ENCODE assay signal across 8 cellular contexts in the genomic region with DNA sequence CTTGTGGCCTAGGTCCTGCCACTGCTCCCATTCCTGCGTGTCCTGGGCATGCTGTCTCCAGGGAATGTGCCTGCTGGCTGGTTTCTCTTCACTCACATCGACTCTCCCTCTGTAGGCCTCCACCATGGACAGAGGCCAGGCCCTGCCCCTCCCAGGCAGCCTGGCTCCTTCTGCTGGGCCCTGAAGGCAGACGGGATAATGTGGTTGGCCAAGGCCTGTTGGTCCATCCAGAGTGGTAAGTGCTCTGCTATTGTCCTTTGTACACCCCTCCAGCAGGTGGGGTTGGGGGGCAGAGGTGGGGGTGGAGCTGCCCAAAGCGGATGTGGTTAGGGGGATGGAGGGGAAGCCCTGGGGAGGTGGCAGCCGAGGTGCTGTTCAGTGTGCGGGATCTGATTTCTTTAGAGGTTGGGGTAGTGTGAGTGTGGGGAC. TPM values are rescaled to one million over a fixed set of nuclear protein-coding genes. Genes with fewer than 3 reads are reported as not detected.
DNase-seq lines count a peak whose midpoint lies in the region; ATAC-seq and TF ChIP-seq lines count a peak whose summit lies in the region.

No MANE protein-coding gene starts in this region.

- whole genome bisulfite sequencing in heart left ventricle, 4 donors, result 47 to 53% (median 51%) methylated on average over 6 of the region's 6 CpGs
- 24% methylated on average over 6 of the region's 6 CpGs for WGBS in thymus

- H3K4me3 Mint-ChIP-seq in activated CD4-positive, alpha-beta T cell treated with anti-CD3 and anti-CD28 coated beads, Interleukin-2, amount 10 ng/mL, durations not matched to agents 7 days and 5 days, result no peak overlapping the region

- POLR2A ChIA-PET in activated CD4-positive, alpha-beta T cell treated with anti-CD3 and anti-CD28 coated beads, Interleukin-2, amount 10 ng/mL, durations not matched to agents 7 days and 5 days (lab: Charles Lee), result no interaction called here

- H3K27me3 Mint-ChIP-seq in activated CD4-positive, alpha-beta T cell treated with anti-CD3 and anti-CD28 coated beads, Interleukin-2, amount 10 ng/mL, durations not matched to agents 7 days and 5 days, result no peaks in the 10 kb centered on the region

- TF ChIP-seq POLR2A in heart left ventricle (IDR thresholded peaks at IDR 0.05), result peak in 1 of 2 donors; percentile 18

- H3K9me3 ChIP-seq in heart left ventricle (no peaks in the 10 kb centered on the region), thymus (ENCODE audit: control insufficient read depth) (no peaks in the 10 kb centered on the region)

- CTCF ChIA-PET in activated CD4-positive, alpha-beta T cell treated with anti-CD3 and anti-CD28 coated beads, Interleukin-2, amount 10 ng/mL, durations not matched to agents 7 days and 5 days (lab: Charles Lee), result interaction anchor here (1.1 to 15.8 kb wide), 5 partner anchors 10 to 210 kb away, joined by 3 to 225 read pairs (median 6); a partner anchor contains a TSS

- intact Hi-C loops in heart left ventricle (cut with DNase I), result no loop called here

- H3K4me1 Mint-ChIP-seq in activated CD4-positive, alpha-beta T cell treated with anti-CD3 and anti-CD28 coated beads, Interleukin-2, amount 10 ng/mL, durations not matched to agents 7 days and 5 days, result peaks cover 34% of the 10 kb centered on the region

- TF ChIP-seq CTCF in heart left ventricle (IDR thresholded peaks at IDR 0.05), result peak in 5 of 12 donors; percentile 5 to 28 (median 14)

- no peaks in the 10 kb centered on the region for H3K36me3 Mint-ChIP-seq in activated CD4-positive, alpha-beta T cell treated with anti-CD3 and anti-CD28 coated beads, Interleukin-2, amount 10 ng/mL, durations not matched to agents 7 days and 5 days (ENCODE audit: low read depth)

- peak; percentile 40 for DNase-seq in activated CD4-positive, alpha-beta T cell treated with anti-CD3 and anti-CD28 coated beads, Interleukin-2, amount 10 ng/mL, durations not matched to agents 7 days and 5 days
- no peak for DNase-seq in activated CD4-positive, alpha-beta T cell treated with anti-CD3 and anti-CD28 coated beads for 4 hours
- DNase-seq in activated T-cell treated with anti-CD3 and anti-CD28 coated beads for 1 hour (ENCODE audit: low read depth) (peak; percentile 30), heart left ventricle (peak; percentile 70 to 86 (median 81)), left lobe of liver (ENCODE audit: low spot score) (no peak), cerebellar nuclear complex (lab: John Stamatoyannopoulos, UW) (no peak)

- no peaks in the 10 kb centered on the region for H3K9me3 Mint-ChIP-seq in activated CD4-positive, alpha-beta T cell treated with anti-CD3 and anti-CD28 coated beads, Interleukin-2, amount 10 ng/mL, durations not matched to agents 7 days and 5 days

- H3K36me3 ChIP-seq in heart left ventricle, result no peaks in the 10 kb centered on the region
- no peaks in the 10 kb centered on the region for H3K36me3 ChIP-seq in thymus (ENCODE audit: control insufficient read depth, insufficient read depth)

- H3K27ac ChIP-seq in heart left ventricle, result peak overlapping the region in 11 of 12 donors; percentile 48 to 99 (median 97)
- H3K27ac ChIP-seq in thymus (ENCODE audit: low read depth), result no peak overlapping the region

- H3K4me3 ChIP-seq in heart left ventricle (no peak overlapping the region), thymus (ENCODE audit: low read length) (peak overlapping the region; percentile 8)

- ATAC-seq in heart left ventricle (peak; percentile 24 to 45 (median 28)), left lobe of liver (no peak), GM21723 (IDR thresholded peaks at IDR 0.05; ENCODE audit: unreplicated experiment) (no peak)

- H3K4me1 ChIP-seq in heart left ventricle, result peaks cover 22 to 94% (median 75%) of the 10 kb centered on the region in 12 donors
- peaks cover 22% of the 10 kb centered on the region for H3K4me1 ChIP-seq in thymus (ENCODE audit: control insufficient read depth, insufficient read depth, low read length)

- H3K27me3 ChIP-seq in heart left ventricle, result no peaks in the 10 kb centered on the region
- peaks cover 6% of the 10 kb centered on the region for H3K27me3 ChIP-seq in thymus (ENCODE audit: control insufficient read depth, insufficient read depth)

- H3K27ac Mint-ChIP-seq in activated CD4-positive, alpha-beta T cell treated with anti-CD3 and anti-CD28 coated beads, Interleukin-2, amount 10 ng/mL, durations not matched to agents 7 days and 5 days, result no peak overlapping the region

RNA-seq across cellular contexts. Expression of a gene that starts 9.5 kb away (rescaled TPM):
- 1 to 10 TPM; 2.1 to 2.7 TPM for total RNA-seq in activated CD4-positive, alpha-beta T cell treated with anti-CD3 and anti-CD28 coated beads, Interleukin-2, amount 10 ng/mL, durations not matched to agents 7 days and 5 days
- total RNA-seq in heart left ventricle (100 to 1,000 TPM in 2 of 9 donors, 10 to 100 TPM in 7; 22.0 to 140 (median 42.0) TPM), left lobe of liver (5.4 TPM)
- polyA plus RNA-seq in heart left ventricle (10 to 100 TPM; 59.5 to 66.3 TPM), thymus (106 TPM)

RNA-seq across cellular contexts. Expression of a gene that starts 28.1 kb away (rescaled TPM):
- total RNA-seq in activated CD4-positive, alpha-beta T cell treated with anti-CD3 and anti-CD28 coated beads, Interleukin-2, amount 10 ng/mL, durations not matched to agents 7 days and 5 days, result 10 to 100 TPM; 28.3 to 30.4 TPM
- 10 to 100 TPM; 18.9 to 46.7 (median 24.1) TPM for total RNA-seq in heart left ventricle
- polyA plus RNA-seq in heart left ventricle, result 100 to 1,000 TPM in 1 of 2 donors, 10 to 100 TPM in 1; 22.1 to 108 TPM
- 36.7 TPM for polyA plus RNA-seq in thymus
- total RNA-seq in left lobe of liver, result 18.0 TPM

RNA-seq across cellular contexts. Expression of a gene that starts 35.0 kb away (rescaled TPM):
- 1 to 10 TPM; 5.7 to 6.9 TPM for total RNA-seq in activated CD4-positive, alpha-beta T cell treated with anti-CD3 and anti-CD28 coated beads, Interleukin-2, amount 10 ng/mL, durations not matched to agents 7 days and 5 days
- total RNA-seq in heart left ventricle, result 10 to 100 TPM; 12.9 to 38.0 (median 17.6) TPM
- 10 to 100 TPM; 17.8 to 26.5 TPM for polyA plus RNA-seq in heart left ventricle
- 47.4 TPM for polyA plus RNA-seq in thymus
- 5.5 TPM for total RNA-seq in left lobe of liver

RNA-seq across cellular contexts. Expression of a gene that starts 37.8 kb away (rescaled TPM):
- total RNA-seq in activated CD4-positive, alpha-beta T cell treated with anti-CD3 and anti-CD28 coated beads, Interleukin-2, amount 10 ng/mL, durations not matched to agents 7 days and 5 days, result not detected
- total RNA-seq in heart left ventricle (under 1 TPM in 3 of 9 donors, not detected in 6; 0.29 to 0.52 (median 0.32) TPM), left lobe of liver (not detected)
- polyA plus RNA-seq in heart left ventricle (under 1 TPM; 0.08 to 0.65 TPM), thymus (0.14 TPM)

Comparison
In these comparisons a context has a peak if more than half of its experiments do, and no peak if none do; other contexts are left out.
1. DNase-seq: peak in activated CD4-positive, alpha-beta T cell treated with anti-CD3 and anti-CD28 coated beads, Interleukin-2, amount 10 ng/mL, durations not matched to agents 7 days and 5 days (single experiment), activated T-cell treated with anti-CD3 and anti-CD28 coated beads for 1 hour (single experiment) and heart left ventricle (5 of 5); none in activated CD4-positive, alpha-beta T cell treated with anti-CD3 and anti-CD28 coated beads for 4 hours (0 of 2), left lobe of liver (single experiment) and cerebellar nuclear complex (0 of 2).
2. ATAC-seq: peak in heart left ventricle (4 of 4); none in left lobe of liver (single experiment) and GM21723 (single experiment).